ENCODE assay signal across 8 cellular contexts in genomic region chr5:77492653-77493000, GRCh38. TPM values are rescaled to one million over a fixed set of nuclear protein-coding genes. Genes with fewer than 3 reads are reported as not detected.
DNase-seq lines count a peak whose midpoint lies in the region; ATAC-seq and TF ChIP-seq lines count a peak whose summit lies in the region.

No MANE protein-coding gene starts in this region.

- H3K27me3 ChIP-seq in trophoblast cell (ENCODE audit: insufficient read depth, low read length) = no peaks in the 10 kb centered on the region

- H3K27ac Mint-ChIP-seq in activated CD4-positive, alpha-beta T cell treated with anti-CD3 and anti-CD28 coated beads for 36 hours = no peak overlapping the region
- H3K27ac Mint-ChIP-seq in effector memory CD8-positive, alpha-beta T cell = no peak overlapping the region

- WGBS in trophoblast cell (ENCODE audit: extremely low coverage, insufficient coverage, insufficient read length) = no CpG with 5 or more reads among the region's 4 CpGs

- no peak overlapping the region for H3K4ac ChIP-seq in trophoblast cell (ENCODE audit: low read depth, low read length)

- ATAC-seq in activated CD4-positive, alpha-beta T cell treated with anti-CD3 and anti-CD28 coated beads for 36 hours = peak; percentile 14
- peak; percentile 11 for ATAC-seq in effector memory CD8-positive, alpha-beta T cell (replicated peaks)
- ATAC-seq in HG03342 (IDR thresholded peaks at IDR 0.05; ENCODE audit: unreplicated experiment) = no peak

- no peak overlapping the region for H3K18ac ChIP-seq in trophoblast cell (ENCODE audit: low read length)

- no peak overlapping the region for H3K27ac ChIP-seq in trophoblast cell (ENCODE audit: low read depth, low read length)

- no peak for DNase-seq in activated CD4-positive, alpha-beta T cell treated with anti-CD3 and anti-CD28 coated beads for 36 hours
- DNase-seq in activated CD4-positive, alpha-beta T cell treated with anti-CD3 and anti-CD28 coated beads, Interleukin-2, amount 50 U/mL, for 4 hours = no peak
- no peak for DNase-seq in LNCaP clone FGC (ENCODE audit: low read depth)
- DNase-seq in effector memory CD8-positive, alpha-beta T cell = no peak
- no peak for DNase-seq in trophoblast cell
- DNase-seq in DMS53 (lab: John Stamatoyannopoulos, UW) = no peak
- no peak for DNase-seq in head of caudate nucleus

- no peak overlapping the region for H4K12ac ChIP-seq in trophoblast cell (ENCODE audit: low read depth, low read length)

- POLR2A ChIA-PET in activated CD4-positive, alpha-beta T cell treated with anti-CD3 and anti-CD28 coated beads for 36 hours (lab: Charles Lee) = interaction anchor here (0.7 to 1.2 kb wide), 2 partner anchors 10 to 415 kb away, joined by 3 read pairs; no protein-coding TSS in a partner anchor

- H3K79me1 ChIP-seq in trophoblast cell (ENCODE audit: low read length) = peaks cover 7% of the 10 kb centered on the region

- intact Hi-C loops in activated CD4-positive, alpha-beta T cell treated with anti-CD3 and anti-CD28 coated beads for 36 hours (cut with DNase I, micrococcal nuclease) = loop anchor here (1.0 to 10.0 kb wide), 15 partner anchors 110 to 870 kb away; partner anchors contain the start of genes PDE8B (in 2 of the 2), AGGF1 (in 1 of the 2), SCAMP1 (in 1 of the 2) and ZBED3 (in 1 of the 2)
- intact Hi-C loops in head of caudate nucleus (cut with DNase I) = loop anchor here (5.0 to 10.0 kb wide), 3 partner anchors 142 to 628 kb away; partner anchors contain the start of gene OTP

- H4K91ac ChIP-seq in trophoblast cell (ENCODE audit: low read depth, low read length) = no peak overlapping the region

- no peaks in the 10 kb centered on the region for H3K4me1 ChIP-seq in trophoblast cell (ENCODE audit: control insufficient read depth in 1 of 2, insufficient read depth in 2 of 2, low read length in 2 of 2)

- CTCF ChIA-PET in activated CD4-positive, alpha-beta T cell treated with anti-CD3 and anti-CD28 coated beads for 36 hours (lab: Charles Lee) = interaction anchor here (0.7 to 3.8 kb wide), 24 partner anchors 8 to 625 kb away, joined by 3 to 39 read pairs (median 4); no protein-coding TSS in a partner anchor

- H3K36me3 Mint-ChIP-seq in activated CD4-positive, alpha-beta T cell treated with anti-CD3 and anti-CD28 coated beads for 36 hours (ENCODE audit: low read depth) = no peaks in the 10 kb centered on the region
- peaks cover 2% of the 10 kb centered on the region for H3K36me3 Mint-ChIP-seq in effector memory CD8-positive, alpha-beta T cell (ENCODE audit: insufficient read depth)

- no peak overlapping the region for H2BK5ac ChIP-seq in trophoblast cell (ENCODE audit: low read depth, low read length, poor library complexity)

- no peak overlapping the region for H2BK120ac ChIP-seq in trophoblast cell (ENCODE audit: insufficient read depth, low read length, poor library complexity)

- H3K4me1 Mint-ChIP-seq in activated CD4-positive, alpha-beta T cell treated with anti-CD3 and anti-CD28 coated beads for 36 hours = peaks cover 21% of the 10 kb centered on the region
- H3K4me1 Mint-ChIP-seq in effector memory CD8-positive, alpha-beta T cell (ENCODE audit: low read depth in 2 of 2) = peaks cover 5 to 22% of the 10 kb centered on the region in 2 donors

- H3K4me3 ChIP-seq in LNCaP clone FGC (ENCODE audit: low read depth, low read length) (peak overlapping the region; percentile 80), trophoblast cell (ENCODE audit: low read depth, low read length) (no peak overlapping the region)

- H3K27me3 Mint-ChIP-seq in activated CD4-positive, alpha-beta T cell treated with anti-CD3 and anti-CD28 coated beads for 36 hours = peaks cover 8% of the 10 kb centered on the region
- peaks cover 20 to 23% of the 10 kb centered on the region in 2 donors for H3K27me3 Mint-ChIP-seq in effector memory CD8-positive, alpha-beta T cell

- H3K4me3 Mint-ChIP-seq in activated CD4-positive, alpha-beta T cell treated with anti-CD3 and anti-CD28 coated beads for 36 hours = peak overlapping the region; percentile 74
- H3K4me3 Mint-ChIP-seq in effector memory CD8-positive, alpha-beta T cell = peak overlapping the region; percentile 83 to 86

- H3K9ac ChIP-seq in trophoblast cell (ENCODE audit: low read length) = no peak overlapping the region

- no peaks in the 10 kb centered on the region for H3K9me3 ChIP-seq in trophoblast cell (ENCODE audit: insufficient read depth, low read depth, low read length)

- TF ChIP-seq CTCF in LNCaP clone FGC (IDR thresholded peaks at IDR 0.05; ENCODE audit: control insufficient read depth, extremely low read depth, insufficient read depth) = no peak

- no peaks in the 10 kb centered on the region for H3K9me3 Mint-ChIP-seq in activated CD4-positive, alpha-beta T cell treated with anti-CD3 and anti-CD28 coated beads for 36 hours (ENCODE audit: low read depth)
- H3K9me3 Mint-ChIP-seq in effector memory CD8-positive, alpha-beta T cell = no peaks in the 10 kb centered on the region

- peaks cover 0 to 2% of the 10 kb centered on the region in 2 experiments for H3K36me3 ChIP-seq in trophoblast cell (ENCODE audit: control insufficient read depth in 1 of 2, insufficient read depth in 2 of 2, low read length in 2 of 2)

- no peak overlapping the region for H3K23ac ChIP-seq in trophoblast cell (ENCODE audit: low read length)

- peaks cover 5% of the 10 kb centered on the region for H3K79me2 ChIP-seq in trophoblast cell (ENCODE audit: control insufficient read depth, insufficient read depth, low read length, poor library complexity)

- H2AK5ac ChIP-seq in trophoblast cell (ENCODE audit: low read length) = no peak overlapping the region

- no peak overlapping the region for H2BK12ac ChIP-seq in trophoblast cell (ENCODE audit: low read length)

- peak overlapping the region; percentile 59 for H4K8ac ChIP-seq in trophoblast cell (ENCODE audit: low read depth, low read length)

- peak overlapping the region; percentile 55 for H3K4me2 ChIP-seq in trophoblast cell (ENCODE audit: low read length)

- H2AFZ ChIP-seq in trophoblast cell (ENCODE audit: insufficient read depth, low read length, poor library complexity) = no peak overlapping the region

- H3K14ac ChIP-seq in trophoblast cell (ENCODE audit: low read length) = no peak overlapping the region

RNA-seq across cellular contexts. Expression of gene WDR41, which starts 0.5 kb away (rescaled TPM):
- total RNA-seq in activated CD4-positive, alpha-beta T cell treated with anti-CD3 and anti-CD28 coated beads for 36 hours = 10 to 100 TPM; 24.2 to 25.4 TPM
- polyA plus RNA-seq in trophoblast cell (2013) = 23.7 and 24.8 TPM in 2 replicates
